8 cellular contexts compared by ENCODE assay signal in the genomic region with DNA sequence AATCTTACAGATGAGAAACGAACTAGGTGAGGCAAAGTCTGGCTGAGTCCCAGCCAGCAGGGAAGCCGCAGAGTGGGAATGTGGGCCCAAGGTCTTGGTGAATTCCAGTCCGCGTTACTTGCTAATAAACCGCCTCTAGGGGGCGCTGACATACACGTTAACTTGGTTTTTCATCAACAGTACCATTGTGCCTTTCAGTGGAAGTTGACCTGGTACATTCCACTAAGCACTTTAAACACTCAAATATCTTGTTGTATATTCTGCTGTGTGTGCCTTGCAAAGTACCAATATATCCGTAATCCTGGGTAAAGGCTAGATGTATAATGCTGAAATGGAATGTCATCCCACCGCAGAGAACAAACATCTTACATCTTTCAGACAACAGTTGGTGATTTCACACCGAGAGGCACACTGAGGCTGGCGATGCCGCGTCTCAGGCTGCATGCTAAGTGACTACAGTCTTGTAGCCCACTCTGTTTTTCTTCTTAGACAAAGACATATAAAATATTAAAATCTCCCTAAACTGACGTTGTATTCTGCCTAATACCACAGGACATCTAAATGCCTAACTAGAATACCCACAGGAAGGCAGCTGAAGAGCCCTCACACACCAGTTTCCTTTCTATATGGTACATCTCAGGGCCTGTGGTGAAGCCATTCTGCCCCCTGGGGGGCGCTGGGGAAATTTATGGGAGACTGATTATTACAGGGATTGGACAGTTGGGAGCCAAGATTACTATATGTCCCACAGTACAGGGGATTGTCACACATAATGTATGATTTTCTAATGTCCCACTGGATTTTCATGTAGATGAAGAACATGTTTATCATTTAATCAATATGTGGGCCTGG. TPM values are rescaled to one million over a fixed set of nuclear protein-coding genes. Genes with fewer than 3 reads are reported as not detected.
DNase-seq lines count a peak whose midpoint lies in the region; ATAC-seq and TF ChIP-seq lines count a peak whose summit lies in the region.

No MANE protein-coding gene starts in this region.

- peaks cover 6% of the 10 kb centered on the region for H3K36me3 ChIP-seq in osteoblast (ENCODE audit: insufficient read depth, low read length)
- peaks cover 16% of the 10 kb centered on the region for H3K36me3 ChIP-seq in thoracic aorta

- peak; percentile 58 for DNase-seq in NK-92 treated with Interleukin-12 subunit alpha and Interleukin-12 subunit beta, amount 100 ng/mL, for 24 hours (lab: John Stamatoyannopoulos, UW)
- DNase-seq in NK-92 (lab: John Stamatoyannopoulos, UW; ENCODE audit: unreplicated experiment) (no peak), KBM-7 (peak; percentile 62), RWPE1 (ENCODE audit: low spot score) (peak; percentile 39), foreskin keratinocyte (peak; percentile 14 to 52), osteoblast (ENCODE audit: insufficient read length, low spot score, missing footprints) (no peak), thoracic aorta (ENCODE audit: low spot score) (peak; percentile 40)
- DNase-seq in activated T-helper 9 cell treated with anti-CD3 and anti-CD28 coated beads, Interleukin-2, amount 50 U/mL, for 16 hours (ENCODE audit: low read depth), result peak; percentile 50

- POLR2A ChIA-PET in RWPE1 (lab: Yijun Ruan, JAX; ENCODE audit: low non-redundant PET), result no interaction called here

- no peaks in the 10 kb centered on the region for H4K20me1 ChIP-seq in osteoblast (ENCODE audit: insufficient read depth, low read length)

- ATAC-seq in foreskin keratinocyte (peak; percentile 76), thoracic aorta (ENCODE audit: insufficient number of reproducible peaks, low FRiP score, low read depth) (peak; percentile 63)

- no peaks in the 10 kb centered on the region for H3K27me3 ChIP-seq in foreskin keratinocyte
- no peaks in the 10 kb centered on the region for H3K27me3 ChIP-seq in osteoblast (ENCODE audit: insufficient read depth, low read length)
- no peaks in the 10 kb centered on the region for H3K27me3 ChIP-seq in thoracic aorta (replicated peaks; ENCODE audit: insufficient read depth)

- no peak overlapping the region for H3K4me2 ChIP-seq in osteoblast (ENCODE audit: insufficient read depth, low read length)

- no peaks in the 10 kb centered on the region for H3K4me1 ChIP-seq in foreskin keratinocyte
- peaks cover 13% of the 10 kb centered on the region for H3K4me1 ChIP-seq in osteoblast (ENCODE audit: insufficient read depth, low read length)
- peaks cover 4 to 14% of the 10 kb centered on the region in 2 donors for H3K4me1 ChIP-seq in thoracic aorta (ENCODE audit: control insufficient read depth in 1 of 2, low read depth in 2 of 2)

- H3K4me3 ChIP-seq in osteoblast (ENCODE audit: insufficient read depth, low read length) (no peak overlapping the region), thoracic aorta (no peak overlapping the region)

- H3K79me2 ChIP-seq in osteoblast (ENCODE audit: insufficient read depth, low read length), result no peaks in the 10 kb centered on the region

- in situ Hi-C loops in KBM-7 (cut with MboI; ENCODE audit: low pct_unique_long_range_greater_than_20kb, low sequenced_read_pairs), result no loop called here

- CTCF ChIA-PET in RWPE1 (lab: Yijun Ruan, JAX), result interaction anchor here (0.6 to 1.8 kb wide), 4 partner anchors 11 to 300 kb away, joined by 3 to 8 read pairs (median 4); no protein-coding TSS in a partner anchor

- H3K9me3 ChIP-seq in osteoblast (ENCODE audit: low read depth, low read length) (no peaks in the 10 kb centered on the region), thoracic aorta (no peaks in the 10 kb centered on the region)

- TF ChIP-seq CTCF in RWPE1 (conservative IDR thresholded peaks at IDR 0.05; ENCODE audit: low read depth), result peak; percentile 66
- peak; percentile 79 for TF ChIP-seq CTCF in foreskin keratinocyte (conservative IDR thresholded peaks at IDR 0.05)
- TF ChIP-seq CTCF in osteoblast (IDR thresholded peaks at IDR 0.05; ENCODE audit: extremely low read depth, low read depth, low read length), result peak; percentile 67
- TF ChIP-seq CTCF in thoracic aorta (IDR thresholded peaks at IDR 0.05), result peak; percentile 49

- H2AFZ ChIP-seq in osteoblast (ENCODE audit: low read length), result peak overlapping the region; percentile 12

- no peak overlapping the region for H3K27ac ChIP-seq in RWPE1
- H3K27ac ChIP-seq in foreskin keratinocyte, result no peak overlapping the region
- H3K27ac ChIP-seq in osteoblast (ENCODE audit: low read depth, low read length), result no peak overlapping the region
- H3K27ac ChIP-seq in thoracic aorta, result no peak overlapping the region

RNA-seq across cellular contexts. Expression of gene C1orf198, which starts 49.2 kb away (rescaled TPM):
- 10.2 and 11.2 TPM in 2 replicates for total RNA-seq in foreskin keratinocyte
- polyA plus RNA-seq in foreskin keratinocyte, result 5.4 TPM in 2 replicates
- 251 and 352 TPM in 2 replicates for total RNA-seq in osteoblast
- total RNA-seq in thoracic aorta, result 100 to 1,000 TPM; 166 to 273 TPM

Comparison
In these comparisons a context has a peak if more than half of its experiments do, and no peak if none do; other contexts are left out.
1. DNase-seq: peak in NK-92 treated with Interleukin-12 subunit alpha and Interleukin-12 subunit beta, amount 100 ng/mL, for 24 hours (single experiment), KBM-7 (single experiment), RWPE1 (single experiment), activated T-helper 9 cell treated with anti-CD3 and anti-CD28 coated beads, Interleukin-2, amount 50 U/mL, for 16 hours (single experiment), foreskin keratinocyte (2 of 2) and thoracic aorta (single experiment); none in NK-92 (single experiment) and osteoblast (single experiment).
2. RNA of gene C1orf198, which starts 49.2 kb away (total RNA-seq): 251 to 352 TPM in osteoblast and 166 to 273 TPM in thoracic aorta; 10.2 to 11.2 TPM in foreskin keratinocyte; every median in the first group is over 10 times any median in the second.
3. Peak in every context shown above with its lines, with median percentiles within 50 percentile points of each other: CTCF ChIP-seq.